Comparison of ENCODE assay signal across 11 cellular contexts in genomic region chr14:66545751-66546150, GRCh38. TPM values are rescaled to one million over a fixed set of nuclear protein-coding genes. Genes with fewer than 3 reads are reported as not detected.
"Had no signal": no experiment of that assay in that cellular context is flagged by ENCODE, and none has a peak within 500 bp of the region (broad histone marks: within the 10 kb centered on the region; RNA-seq: fewer than 3 reads in every experiment).

No MANE protein-coding gene starts in this region.

RNA-seq across cellular contexts. Expression of gene GPHN, which starts 37.8 kb away (rescaled TPM):
- total RNA-seq: OCI-LY7 had no signal

RNA-seq across cellular contexts. Expression of gene CCDC196, which starts 59.6 kb away (rescaled TPM):
- total RNA-seq: OCI-LY7, PC-3, PC-9, Peyer's patch, Right ventricle myocardium inferior, Right ventricle myocardium superior, RPMI7951, SJCRH30, SJSA1, SK-MEL-5 had no signal
- polyA plus RNA-seq: SK-N-SH had no signal
